In the genomic region with DNA sequence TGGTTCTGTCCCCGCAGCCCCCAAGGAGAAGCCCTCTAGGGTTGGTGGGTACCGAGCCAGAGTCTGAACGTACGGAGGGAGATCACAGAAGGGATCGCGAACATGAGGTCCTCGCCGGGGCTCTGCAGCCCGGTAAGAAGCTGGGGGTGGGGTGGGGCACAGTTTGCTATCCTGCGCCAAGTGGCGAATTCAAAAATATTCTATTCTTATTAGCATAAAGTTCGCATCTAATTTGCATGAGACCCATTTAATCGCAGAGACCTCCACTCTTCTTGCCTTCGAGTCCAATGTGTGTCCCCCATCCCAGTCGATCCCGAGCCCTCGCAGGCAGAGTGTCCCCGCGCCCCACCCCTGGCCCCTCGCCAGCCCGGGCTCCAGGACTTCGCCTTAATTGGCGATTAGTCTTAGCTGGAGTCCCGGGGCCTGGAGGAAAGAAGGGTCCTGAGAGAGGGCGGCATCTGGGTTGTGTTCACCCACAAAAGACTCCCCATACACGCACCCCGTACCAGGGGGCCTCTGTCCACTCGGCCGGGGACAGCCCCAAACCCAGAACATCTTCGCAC, we compare ENCODE assay signal across 9 cellular contexts. TPM values are rescaled to one million over a fixed set of nuclear protein-coding genes. Genes with fewer than 3 reads are reported as not detected.
DNase-seq lines count a peak whose midpoint lies in the region; ATAC-seq and TF ChIP-seq lines count a peak whose summit lies in the region.
"Had no signal": no experiment of that assay in that cellular context is flagged by ENCODE, and none has a peak within 500 bp of the region (broad histone marks: within the 10 kb centered on the region; RNA-seq: fewer than 3 reads in every experiment).

No MANE protein-coding gene starts in this region.

- TF ChIP-seq POLR2A in sigmoid colon (IDR thresholded peaks at IDR 0.05), result peak in 1 of 2 donors; percentile 30

- H3K4me1 Mint-ChIP-seq in activated CD4-positive, alpha-beta memory T cell treated with anti-CD3 and anti-CD28 coated beads, Interleukin-2, amount 10 ng/mL, durations not matched to agents 7 days and 5 days, result peaks cover 8% of the 10 kb centered on the region

- H3K9me3 ChIP-seq in left ventricle myocardium inferior (replicated peaks), result no peaks in the 10 kb centered on the region
- no peaks in the 10 kb centered on the region for H3K9me3 ChIP-seq in sigmoid colon
- H3K9me3 ChIP-seq: pancreas had no signal

- CTCF ChIA-PET in activated CD4-positive, alpha-beta memory T cell treated with anti-CD3 and anti-CD28 coated beads, Interleukin-2, amount 10 ng/mL, durations not matched to agents 7 days and 5 days (lab: Charles Lee), result interaction anchor here (1.4 to 2.1 kb wide), 3 partner anchors 9 to 152 kb away, joined by 3 to 5 read pairs (median 5); no protein-coding TSS in a partner anchor

- H3K27me3 Mint-ChIP-seq in activated CD4-positive, alpha-beta memory T cell treated with anti-CD3 and anti-CD28 coated beads, Interleukin-2, amount 10 ng/mL, durations not matched to agents 7 days and 5 days, result peaks cover 37% of the 10 kb centered on the region

- H3K27me3 ChIP-seq in left ventricle myocardium inferior (ENCODE audit: low read depth) (peaks cover 4% of the 10 kb centered on the region), sigmoid colon (no peaks in the 10 kb centered on the region)
- H3K27me3 ChIP-seq: pancreas had no signal

- TF ChIP-seq CTCF in GM12865 (IDR thresholded peaks at IDR 0.05; ENCODE audit: insufficient read depth, low read depth, low read length, missing control alignments) (no peak), left ventricle myocardium inferior (IDR thresholded peaks at IDR 0.05; ENCODE audit: borderline replicate concordance) (no peak), sigmoid colon (IDR thresholded peaks at IDR 0.05) (no peak)

- H3K9me3 Mint-ChIP-seq in activated CD4-positive, alpha-beta memory T cell treated with anti-CD3 and anti-CD28 coated beads, Interleukin-2, amount 10 ng/mL, durations not matched to agents 7 days and 5 days, result no peaks in the 10 kb centered on the region

- peaks cover 96% of the 10 kb centered on the region for H3K4me1 ChIP-seq in left ventricle myocardium inferior
- H3K4me1 ChIP-seq in sigmoid colon, result peaks cover 0 to 76% (median 68%) of the 10 kb centered on the region in 4 donors
- H3K4me1 ChIP-seq: pancreas had no signal

- TF ChIP-seq EP300 in sigmoid colon (IDR thresholded peaks at IDR 0.05), result no peak

- peak overlapping the region; percentile 43 for H3K4me3 Mint-ChIP-seq in activated CD4-positive, alpha-beta memory T cell treated with anti-CD3 and anti-CD28 coated beads, Interleukin-2, amount 10 ng/mL, durations not matched to agents 7 days and 5 days

- ATAC-seq in HG02870 (IDR thresholded peaks at IDR 0.05; ENCODE audit: unreplicated experiment), result no peak
- ATAC-seq in GM21825 (IDR thresholded peaks at IDR 0.05; ENCODE audit: unreplicated experiment), result no peak
- no peak for ATAC-seq in GM18520 (IDR thresholded peaks at IDR 0.05; ENCODE audit: unreplicated experiment)

- POLR2A ChIA-PET in activated CD4-positive, alpha-beta memory T cell treated with anti-CD3 and anti-CD28 coated beads, Interleukin-2, amount 10 ng/mL, durations not matched to agents 7 days and 5 days (lab: Charles Lee), result interaction anchor here (1.7 kb wide), 1 partner anchor 10 kb away, joined by 4 read pairs; no protein-coding TSS in a partner anchor

- peaks cover 2% of the 10 kb centered on the region for H3K36me3 Mint-ChIP-seq in activated CD4-positive, alpha-beta memory T cell treated with anti-CD3 and anti-CD28 coated beads, Interleukin-2, amount 10 ng/mL, durations not matched to agents 7 days and 5 days (ENCODE audit: low read depth)

- intact Hi-C loops in left ventricle myocardium inferior (cut with micrococcal nuclease), result no loop called here
- intact Hi-C loops in sigmoid colon (cut with DNase I), result loop anchor here (2.0 to 5.0 kb wide), 2 partner anchors 88 to 524 kb away; a partner anchor contains a TSS

- DNase-seq in GM12865 (ENCODE audit: low read depth) (no peak), left ventricle myocardium inferior (peak; percentile 75), sigmoid colon (peak; percentile 93), activated gamma-delta T cell treated with Interleukin-2 at 50 U/mL for 16 hours (no peak)
- no peak for DNase-seq in activated CD4-positive, alpha-beta memory T cell treated with anti-CD3 and anti-CD28 coated beads, Interleukin-2, amount 10 ng/mL, durations not matched to agents 7 days and 5 days

- H3K27ac ChIP-seq in left ventricle myocardium inferior (replicated peaks), result peak overlapping the region; percentile 90
- H3K27ac ChIP-seq in sigmoid colon, result peak overlapping the region; percentile 96 to 97 (median 96)
- H3K27ac ChIP-seq: pancreas had no signal

- H3K4me3 ChIP-seq in GM12865 (ENCODE audit: low read depth, low read length), result peak overlapping the region; percentile 50
- peak overlapping the region; percentile 87 for H3K4me3 ChIP-seq in left ventricle myocardium inferior
- H3K4me3 ChIP-seq in sigmoid colon, result peak overlapping the region; percentile 67 to 95 (median 86)

- WGBS in sigmoid colon, 2 donors, result 2 to 3% methylated on average over 30 of the region's 30 CpGs

- peaks cover 29% of the 10 kb centered on the region for H3K36me3 ChIP-seq in left ventricle myocardium inferior
- peaks cover 7 to 43% (median 28%) of the 10 kb centered on the region in 4 donors for H3K36me3 ChIP-seq in sigmoid colon
- H3K36me3 ChIP-seq: pancreas had no signal

- no peak overlapping the region for H3K27ac Mint-ChIP-seq in activated CD4-positive, alpha-beta memory T cell treated with anti-CD3 and anti-CD28 coated beads, Interleukin-2, amount 10 ng/mL, durations not matched to agents 7 days and 5 days

RNA-seq across cellular contexts. Expression of a gene that starts 0.6 kb away (rescaled TPM):
- under 1 TPM; 0.55 to 0.93 TPM for total RNA-seq in activated CD4-positive, alpha-beta memory T cell treated with anti-CD3 and anti-CD28 coated beads, Interleukin-2, amount 10 ng/mL, durations not matched to agents 7 days and 5 days
- 9.7 TPM for total RNA-seq in left ventricle myocardium inferior
- total RNA-seq in sigmoid colon, result 100 to 1,000 TPM in 3 of 4 donors, 10 to 100 TPM in 1; 99.4 to 140 (median 113) TPM
- polyA plus RNA-seq in sigmoid colon, result 10 to 100 TPM in 2 of 3 donors, 1 to 10 TPM in 1; 5.8 to 22.8 (median 18.2) TPM

RNA-seq across cellular contexts. Expression of a gene that starts 6.0 kb away (rescaled TPM):
- 10 to 100 TPM; 19.3 to 21.8 TPM for total RNA-seq in activated CD4-positive, alpha-beta memory T cell treated with anti-CD3 and anti-CD28 coated beads, Interleukin-2, amount 10 ng/mL, durations not matched to agents 7 days and 5 days
- total RNA-seq in left ventricle myocardium inferior (22.3 TPM), sigmoid colon (10 to 100 TPM; 42.9 to 68.4 (median 50.7) TPM)
- polyA plus RNA-seq in sigmoid colon, result 10 to 100 TPM in 1 of 3 donors, 1 to 10 TPM in 2; 1.2 to 12.5 (median 8.4) TPM

RNA-seq across cellular contexts. Expression of a gene that starts 19.6 kb away (rescaled TPM):
- total RNA-seq in activated CD4-positive, alpha-beta memory T cell treated with anti-CD3 and anti-CD28 coated beads, Interleukin-2, amount 10 ng/mL, durations not matched to agents 7 days and 5 days, result 10 to 100 TPM; 21.6 to 21.9 TPM
- total RNA-seq in left ventricle myocardium inferior (12.3 TPM), sigmoid colon (10 to 100 TPM; 13.3 to 22.8 (median 18.4) TPM)
- polyA plus RNA-seq in sigmoid colon, result 10 to 100 TPM; 21.0 to 30.5 (median 28.6) TPM

RNA-seq across cellular contexts. Expression of a gene that starts 22.4 kb away (rescaled TPM):
- 1 to 10 TPM; 1.4 to 1.8 TPM for total RNA-seq in activated CD4-positive, alpha-beta memory T cell treated with anti-CD3 and anti-CD28 coated beads, Interleukin-2, amount 10 ng/mL, durations not matched to agents 7 days and 5 days
- total RNA-seq in left ventricle myocardium inferior, result 4.7 TPM
- 1 to 10 TPM in 3 of 4 donors, under 1 TPM in 1; 0.99 to 4.4 (median 3.3) TPM for total RNA-seq in sigmoid colon
- polyA plus RNA-seq in sigmoid colon, result 1 to 10 TPM in 1 of 3 donors, not detected in 2; 2.7 TPM

Comparison
In these comparisons a context has a peak if more than half of its experiments do, and no peak if none do; other contexts are left out.
1. DNase-seq: peak in left ventricle myocardium inferior (single experiment) and sigmoid colon (single experiment); none in GM12865 (single experiment), activated CD4-positive, alpha-beta memory T cell treated with anti-CD3 and anti-CD28 coated beads, Interleukin-2, amount 10 ng/mL, durations not matched to agents 7 days and 5 days (single experiment) and activated gamma-delta T cell treated with Interleukin-2 at 50 U/mL for 16 hours (single experiment).
2. Peak in every context shown above with its lines, with median percentiles within 50 percentile points of each other: H3K4me3 ChIP-seq.